In the genomic region with DNA sequence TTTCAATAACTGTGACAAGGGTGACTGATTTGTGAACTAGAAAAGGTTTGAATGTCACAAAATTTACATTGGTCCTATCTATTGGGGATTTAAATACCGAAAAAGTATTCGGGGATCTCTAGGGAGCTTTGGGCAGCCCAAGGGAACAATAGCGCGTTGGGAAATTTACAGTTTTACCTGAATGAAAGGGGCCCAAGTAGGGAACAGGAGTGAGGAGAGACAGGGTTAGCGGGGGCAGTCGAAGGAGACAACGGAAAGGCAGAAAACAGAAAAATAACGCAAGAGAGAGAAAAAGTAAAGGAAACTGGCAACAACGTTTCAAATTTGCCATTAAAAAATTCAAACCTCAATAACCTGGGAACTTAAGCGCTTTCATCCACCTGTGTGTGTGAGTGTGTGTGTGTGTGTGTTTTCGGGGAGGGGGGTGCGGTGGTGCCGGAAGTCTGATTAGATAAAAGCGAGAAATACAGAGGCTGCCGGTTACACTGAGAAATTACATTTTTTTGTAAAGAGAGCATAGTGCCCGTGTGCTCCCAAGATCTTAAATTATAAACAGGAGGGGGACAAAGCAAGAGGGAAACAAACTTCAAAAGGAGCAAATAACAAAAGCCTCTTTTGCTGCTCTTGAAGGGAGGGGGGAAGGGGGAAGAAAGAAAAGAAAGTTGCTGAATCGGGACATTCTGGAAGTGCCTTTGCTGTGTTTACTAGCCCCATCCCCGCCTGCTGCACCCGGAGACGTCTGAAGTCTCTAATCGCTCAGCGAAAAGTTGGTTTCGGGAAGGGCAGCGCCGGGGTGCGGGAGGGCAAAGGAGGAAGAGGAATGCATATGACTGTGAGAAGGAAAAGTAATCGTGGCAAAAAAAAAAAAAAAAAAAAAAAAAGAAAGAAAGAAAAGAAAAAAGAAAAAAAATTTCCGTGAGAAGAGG, we compare ENCODE assay signal across 11 cellular contexts. TPM values are rescaled to one million over a fixed set of nuclear protein-coding genes. Genes with fewer than 3 reads are reported as not detected.
A peak's percentile ranks its signal among the peaks of the same experiment; 100 is the strongest.
DNase-seq lines count a peak whose midpoint lies in the region; ATAC-seq, FAIRE-seq and TF ChIP-seq lines count a peak whose summit lies in the region.
"Had no signal": no experiment of that assay in that cellular context is flagged by ENCODE, and none has a peak within 500 bp of the region (broad histone marks: within the 10 kb centered on the region; RNA-seq: fewer than 3 reads in every experiment).

No MANE protein-coding gene starts in this region.

- no peaks in the 10 kb centered on the region for H3F3A ChIP-seq in Loucy (ENCODE audit: low read depth)

- H3K36me3 ChIP-seq in Loucy (ENCODE audit: insufficient read depth, low read length) = no peaks in the 10 kb centered on the region
- H3K36me3 ChIP-seq in neuron (ENCODE audit: insufficient read depth, low read length) = peaks cover 11% of the 10 kb centered on the region
- no peaks in the 10 kb centered on the region for H3K36me3 ChIP-seq in kidney (ENCODE audit: control insufficient read depth in 1 of 2, insufficient read depth in 2 of 2, low read length in 2 of 2)

- H3K4me3 ChIP-seq in Loucy (ENCODE audit: low read length, poor library complexity, severe bottlenecking) (peak overlapping the region; percentile 47), neuron (ENCODE audit: low read length) (peak overlapping the region; percentile 58), kidney (ENCODE audit: low read length in 2 of 2) (no peak overlapping the region)
- H3K4me3 ChIP-seq: SK-N-MC had no signal

- no peak for TF ChIP-seq CTCF in Loucy (conservative IDR thresholded peaks at IDR 0.05; ENCODE audit: low read length)
- TF ChIP-seq CTCF in kidney (IDR thresholded peaks at IDR 0.05; ENCODE audit: borderline replicate concordance, extremely low read depth, insufficient read depth) = no peak

- H3K4me1 ChIP-seq in Loucy (ENCODE audit: insufficient read depth, low read length, poor library complexity, severe bottlenecking) (peaks cover 7% of the 10 kb centered on the region), neuron (ENCODE audit: insufficient read depth, low read length) (peaks cover 42% of the 10 kb centered on the region), kidney (ENCODE audit: control insufficient read depth in 1 of 2, insufficient read depth in 1 of 2, low read depth in 1 of 2, low read length in 2 of 2) (peaks cover 0 to 8% of the 10 kb centered on the region in 2 donors)

- DNase-seq in Daoy (ENCODE audit: low read depth) = peak; percentile 49
- DNase-seq in ecto neural progenitor cell (ENCODE audit: low spot score) = peak; percentile 60
- no peak for DNase-seq in kidney
- no peak for DNase-seq in NCI-H187 (lab: John Stamatoyannopoulos, UW)
- DNase-seq in stimulated activated CD4-positive, alpha-beta T cell treated with anti-CD3 and anti-CD28 coated beads, Interleukin-4, amount 100 ng/mL, for 1 hour = no peak
- DNase-seq: NCI-H2227 treated with DMSO at 0.1 percent for 48 hours had no signal

- H3K9me2 ChIP-seq in Loucy (replicated peaks; ENCODE audit: low read depth, low read length) = no peaks in the 10 kb centered on the region

- ATAC-seq in GM18909 (IDR thresholded peaks at IDR 0.05; ENCODE audit: poor library complexity, unreplicated experiment) = no peak

- no peaks in the 10 kb centered on the region for H3K9me3 ChIP-seq in Loucy (ENCODE audit: insufficient read depth, low read depth, low read length)
- peaks cover 4% of the 10 kb centered on the region for H3K9me3 ChIP-seq in neuron (ENCODE audit: low read length)
- H3K9me3 ChIP-seq in kidney (ENCODE audit: control insufficient read depth in 1 of 2, low read length in 2 of 2) = no peaks in the 10 kb centered on the region

- peaks cover 6% of the 10 kb centered on the region for H3K27me3 ChIP-seq in Loucy (ENCODE audit: insufficient read depth, low read length, poor library complexity, severe bottlenecking)
- H3K27me3 ChIP-seq in neuron (ENCODE audit: insufficient read depth, low read length) = no peaks in the 10 kb centered on the region

- FAIRE-seq in kidney (lab: Jason Lieb, UNC) = no peak

- H3K9ac ChIP-seq in Loucy (ENCODE audit: low read depth, low read length, poor library complexity, severe bottlenecking) (no peak overlapping the region), kidney (ENCODE audit: low read length in 2 of 2) (no peak overlapping the region)

- H2AFZ ChIP-seq in Loucy (ENCODE audit: low read length) (0 out of 2 replicates have a peak overlapping the region, but pooled peaks have one; percentile 3), neuron (ENCODE audit: low read depth, low read length) (peak overlapping the region; percentile 80)

- no peaks in the 10 kb centered on the region for H4K20me1 ChIP-seq in Loucy (ENCODE audit: insufficient read depth, low read length, poor library complexity, severe bottlenecking)

- intact Hi-C loops in kidney (cut with DNase I) = no loop called here

- H3K27ac ChIP-seq in kidney (ENCODE audit: low read depth in 2 of 2, low read length in 2 of 2) = no peak overlapping the region
- H3K27ac ChIP-seq: SK-N-MC had no signal

- H3K4me2 ChIP-seq in Loucy (ENCODE audit: low read depth, low read length, poor library complexity, severe bottlenecking) = peak overlapping the region; percentile 51

- H3K79me2 ChIP-seq in Loucy (ENCODE audit: insufficient read depth, low read length) = no peaks in the 10 kb centered on the region

RNA-seq across cellular contexts. Expression of gene ZIC1, which starts 0.7 kb away (rescaled TPM):
- total RNA-seq in Daoy (2014; rRNA removed; shearing (Covaris generic)) = 10.3 and 19.5 TPM in 2 replicates
- total RNA-seq in kidney = not detected
- polyA plus RNA-seq in kidney (ENCODE audit: insufficient read depth, low read depth, low replicate concordance) = not detected
- total RNA-seq: HT1080 had no signal

RNA-seq across cellular contexts. Expression of gene ZIC4, which starts 2.1 kb away (rescaled TPM):
- total RNA-seq in Daoy (2014; rRNA removed; shearing (Covaris generic)) = 0.17 TPM in 1 of 2 replicates, not detected in the other
- not detected for total RNA-seq in kidney
- polyA plus RNA-seq in kidney (ENCODE audit: insufficient read depth, low read depth, low replicate concordance) = not detected
- total RNA-seq: HT1080 had no signal

Comparison
In these comparisons a context has a peak if more than half of its experiments do, and no peak if none do; other contexts are left out.
1. DNase-seq: peak in Daoy (single experiment) and ecto neural progenitor cell (single experiment); none in kidney (single experiment), NCI-H187 (0 of 2) and stimulated activated CD4-positive, alpha-beta T cell treated with anti-CD3 and anti-CD28 coated beads, Interleukin-4, amount 100 ng/mL, for 1 hour (single experiment).
2. H3K4me3 ChIP-seq: peak in Loucy (single experiment) and neuron (single experiment); none in kidney (0 of 2).
3. RNA of gene ZIC1, which starts 0.7 kb away (total RNA-seq): 10.3 to 19.5 TPM in Daoy; not detected in kidney (single experiment); every median in the first group is over 10 times any median in the second.